9 cellular contexts compared by ENCODE assay signal in the genomic region with DNA sequence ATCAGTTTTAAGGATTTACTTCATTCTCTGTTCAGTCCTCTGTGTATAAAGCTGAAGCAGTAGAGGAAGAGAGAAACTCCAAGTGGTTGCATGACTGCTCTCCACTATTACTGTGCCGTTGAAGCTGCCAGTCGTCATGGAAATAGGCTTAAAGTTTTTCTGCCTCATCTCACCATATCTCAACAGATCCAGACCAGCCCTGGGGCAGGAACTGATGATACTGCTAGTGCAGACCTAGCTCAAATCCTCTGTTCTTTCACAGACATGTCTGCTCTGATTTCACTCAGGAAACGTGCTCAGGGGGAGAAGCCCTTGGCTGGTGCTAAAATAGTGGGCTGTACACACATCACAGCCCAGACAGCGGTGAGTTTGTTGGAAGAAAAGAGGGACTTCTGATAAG. TPM values are rescaled to one million over a fixed set of nuclear protein-coding genes. Genes with fewer than 3 reads are reported as not detected.
DNase-seq lines count a peak whose midpoint lies in the region; ATAC-seq and TF ChIP-seq lines count a peak whose summit lies in the region.
"Had no signal": no experiment of that assay in that cellular context is flagged by ENCODE, and none has a peak within 500 bp of the region (broad histone marks: within the 10 kb centered on the region; RNA-seq: fewer than 3 reads in every experiment).

No MANE protein-coding gene starts in this region.

- H3K4me3 ChIP-seq in naive thymus-derived CD4-positive, alpha-beta T cell (ENCODE audit: low read length) = no peak overlapping the region

- intact Hi-C loops in naive thymus-derived CD4-positive, alpha-beta T cell (cut with micrococcal nuclease) = no loop called here
- intact Hi-C loops in CD4-positive, alpha-beta T cell (cut with DNase I, micrococcal nuclease) = no loop called here

- H3K36me3 Mint-ChIP-seq in naive thymus-derived CD4-positive, alpha-beta T cell = peaks cover 1 to 59% (median 26%) of the 10 kb centered on the region in 5 donors
- H3K36me3 Mint-ChIP-seq in CD4-positive, alpha-beta T cell (ENCODE audit: low read depth) = peaks cover 80% of the 10 kb centered on the region

- H3K9me3 ChIP-seq in naive thymus-derived CD4-positive, alpha-beta T cell (ENCODE audit: control insufficient read depth in 2 of 3, low read length in 3 of 3) = no peaks in the 10 kb centered on the region
- H3K9me3 ChIP-seq in CD4-positive, alpha-beta T cell (ENCODE audit: control insufficient read depth, low read length) = no peaks in the 10 kb centered on the region

- DNase-seq in naive thymus-derived CD4-positive, alpha-beta T cell = no peak
- no peak for DNase-seq in NCI-H1105 treated with DMSO at 0.1 percent for 48 hours (lab: John Stamatoyannopoulos, UW)
- DNase-seq in activated CD4-positive, alpha-beta T cell treated with anti-CD3 and anti-CD28 coated beads, Interleukin-2, amount 50 U/mL, for 48 hours = no peak
- DNase-seq in CD4-positive, alpha-beta T cell = no peak
- DNase-seq: SHP77 had no signal

- H3K27me3 Mint-ChIP-seq in naive thymus-derived CD4-positive, alpha-beta T cell = no peaks in the 10 kb centered on the region
- no peaks in the 10 kb centered on the region for H3K27me3 Mint-ChIP-seq in CD4-positive, alpha-beta T cell

- peak overlapping the region in 3 of 9 donors; percentile 28 to 73 (median 53) for H3K27ac Mint-ChIP-seq in naive thymus-derived CD4-positive, alpha-beta T cell
- H3K27ac Mint-ChIP-seq in CD4-positive, alpha-beta T cell = no peak overlapping the region
- H3K27ac Mint-ChIP-seq: nephron progenitor cell had no signal

- ATAC-seq in GM18909 (IDR thresholded peaks at IDR 0.05; ENCODE audit: poor library complexity, unreplicated experiment) (peak; percentile 67), GM21825 (IDR thresholded peaks at IDR 0.05; ENCODE audit: unreplicated experiment) (peak; percentile 72), HG03521 (IDR thresholded peaks at IDR 0.05; ENCODE audit: unreplicated experiment) (peak; percentile 69)
- ATAC-seq in naive thymus-derived CD4-positive, alpha-beta T cell = peak; percentile 28
- no peak for ATAC-seq in CD4-positive, alpha-beta T cell (ENCODE audit: poor library complexity)

- peaks cover 9 to 68% (median 13%) of the 10 kb centered on the region in 3 experiments for H3K36me3 ChIP-seq in naive thymus-derived CD4-positive, alpha-beta T cell (ENCODE audit: control insufficient read depth in 2 of 3, insufficient read depth in 3 of 3, low read length in 3 of 3)

- H3K4me1 ChIP-seq in naive thymus-derived CD4-positive, alpha-beta T cell (ENCODE audit: control insufficient read depth in 2 of 2, insufficient read depth in 2 of 2, low read length in 2 of 2) = no peaks in the 10 kb centered on the region

- CTCF ChIA-PET in naive thymus-derived CD4-positive, alpha-beta T cell (lab: Charles Lee) = interaction anchor here (1.1 to 3.2 kb wide), 4 partner anchors 24 to 371 kb away, joined by 3 to 20 read pairs (median 4); a partner anchor contains a TSS
- CTCF ChIA-PET in CD4-positive, alpha-beta T cell (lab: Charles Lee) = interaction anchor here (1.1 to 2.5 kb wide), 3 partner anchors 17 to 211 kb away, joined by 3 to 11 read pairs (median 9); a partner anchor contains a TSS

- TF ChIP-seq CTCF in CD4-positive, alpha-beta T cell (IDR thresholded peaks at IDR 0.05) = no peak

- H3K4me3 Mint-ChIP-seq in naive thymus-derived CD4-positive, alpha-beta T cell = no peak overlapping the region
- no peak overlapping the region for H3K4me3 Mint-ChIP-seq in CD4-positive, alpha-beta T cell
- H3K4me3 Mint-ChIP-seq: nephron progenitor cell had no signal

- H3K27ac ChIP-seq in naive thymus-derived CD4-positive, alpha-beta T cell (ENCODE audit: low read depth, low read length) = no peak overlapping the region
- H3K27ac ChIP-seq in CD4-positive, alpha-beta T cell (ENCODE audit: low read depth, low read length) = no peak overlapping the region

- H3K9me3 Mint-ChIP-seq in naive thymus-derived CD4-positive, alpha-beta T cell = no peaks in the 10 kb centered on the region
- no peaks in the 10 kb centered on the region for H3K9me3 Mint-ChIP-seq in CD4-positive, alpha-beta T cell
- H3K9me3 Mint-ChIP-seq: nephron progenitor cell had no signal

- H3K27me3 ChIP-seq in naive thymus-derived CD4-positive, alpha-beta T cell (ENCODE audit: control insufficient read depth in 2 of 2, insufficient read depth in 2 of 2, low read length in 2 of 2) = no peaks in the 10 kb centered on the region
- no peaks in the 10 kb centered on the region for H3K27me3 ChIP-seq in CD4-positive, alpha-beta T cell (ENCODE audit: control insufficient read depth, insufficient read depth, low read length)

- POLR2A ChIA-PET in naive thymus-derived CD4-positive, alpha-beta T cell (lab: Charles Lee) = no interaction called here
- POLR2A ChIA-PET in CD4-positive, alpha-beta T cell (lab: Charles Lee) = interaction anchor here (1.5 kb wide), 1 partner anchor 28 kb away, joined by 6 read pairs; a partner anchor contains a TSS

- H3K4me1 Mint-ChIP-seq in naive thymus-derived CD4-positive, alpha-beta T cell = peaks cover 2 to 13% (median 4%) of the 10 kb centered on the region in 7 donors
- H3K4me1 Mint-ChIP-seq in CD4-positive, alpha-beta T cell (ENCODE audit: low read depth) = peaks cover 14% of the 10 kb centered on the region

RNA-seq across cellular contexts. Expression of a gene that starts 22.3 kb away (rescaled TPM):
- total RNA-seq in naive thymus-derived CD4-positive, alpha-beta T cell = 10 to 100 TPM; 42.4 to 83.9 (median 70.7) TPM
- polyA plus RNA-seq in naive thymus-derived CD4-positive, alpha-beta T cell = 10 to 100 TPM; 21.4 to 35.2 TPM
- total RNA-seq in CD4-positive, alpha-beta T cell = 10 to 100 TPM; 74.3 to 80.9 TPM

RNA-seq across cellular contexts. Expression of a gene that starts 27.5 kb away (rescaled TPM):
- total RNA-seq in naive thymus-derived CD4-positive, alpha-beta T cell = 10 to 100 TPM; 16.6 to 60.1 (median 37.1) TPM
- polyA plus RNA-seq in naive thymus-derived CD4-positive, alpha-beta T cell = 10 to 100 TPM; 41.3 to 47.6 TPM
- 1 to 10 TPM; 6.9 to 8.4 TPM for total RNA-seq in CD4-positive, alpha-beta T cell

RNA-seq across cellular contexts. Expression of a gene that starts 58.4 kb away (rescaled TPM):
- total RNA-seq in naive thymus-derived CD4-positive, alpha-beta T cell = not detected
- not detected for polyA plus RNA-seq in naive thymus-derived CD4-positive, alpha-beta T cell
- not detected for total RNA-seq in CD4-positive, alpha-beta T cell
